Comparison of ENCODE assay signal across 15 cellular contexts in genomic region chr2:113172721-113173562, GRCh38. TPM values are rescaled to one million over a fixed set of nuclear protein-coding genes. Genes with fewer than 3 reads are reported as not detected.
A peak's percentile ranks its signal among the peaks of the same experiment; 100 is the strongest.
DNase-seq lines count a peak whose midpoint lies in the region; ATAC-seq, FAIRE-seq and TF ChIP-seq lines count a peak whose summit lies in the region.
"Had no signal": no experiment of that assay in that cellular context is flagged by ENCODE, and none has a peak within 500 bp of the region (broad histone marks: within the 10 kb centered on the region; RNA-seq: fewer than 3 reads in every experiment).

No MANE protein-coding gene starts in this region.

- no peaks in the 10 kb centered on the region for H3K79me1 ChIP-seq in H1 (ENCODE audit: low read depth, low read length)

- BruUV-seq in Calu3 (replicated peaks; lab: Mats Ljungman, UMichigan) = no TSS peak

- no peak overlapping the region for H2BK20ac ChIP-seq in H1 (ENCODE audit: low read length)

- no peak overlapping the region for H3K14ac ChIP-seq in H1 (ENCODE audit: insufficient read length)

- H2BK12ac ChIP-seq in H1 (ENCODE audit: low read depth, low read length) = peak overlapping the region; percentile 17; the same call in 1 of the 2 replicates

- peaks cover 0 to 3% (median 0%) of the 10 kb centered on the region in 4 experiments; a peak in 3 of 7 replicates for H3K4me1 ChIP-seq in H1 (replicated peaks in 1 of 4; ENCODE audit: control insufficient read depth in 3 of 4, insufficient read depth in 4 of 4, low read length in 3 of 4)

- H2BK5ac ChIP-seq in H1 (ENCODE audit: low read depth, low read length) = no peak overlapping the region

- no peak overlapping the region for H3K23ac ChIP-seq in H1 (ENCODE audit: insufficient read length)

- CTCF ChIA-PET in activated CD4-positive, alpha-beta T cell treated with anti-CD3 and anti-CD28 coated beads for 36 hours (lab: Charles Lee) = interaction anchor here (0.6 to 6.6 kb wide), 15 partner anchors 7 to 361 kb away, joined by 3 to 95 read pairs (median 4); no protein-coding TSS in a partner anchor
- CTCF ChIA-PET in H1 (lab: Charles Lee; ENCODE audit: partially characterized antibody) (interaction anchor here (0.6 to 6.2 kb wide), 12 partner anchors 8 to 114 kb away, joined by 3 to 63 read pairs (median 12); partner anchors contain the start of gene IL36RN), Calu3 (lab: Charles Lee) (interaction anchor here (0.7 to 1.2 kb wide), 2 partner anchors 35 to 36 kb away, joined by 4 to 7 read pairs; no protein-coding TSS in a partner anchor)

- peaks cover 3% of the 10 kb centered on the region; the same call in 1 of the 2 replicates for H3F3A ChIP-seq in SU-DHL-6 (ENCODE audit: insufficient read depth)

- no peak overlapping the region for H3K56ac ChIP-seq in H1 (replicated peaks; ENCODE audit: insufficient read length, low read depth, low read length)

- no peak for FAIRE-seq in H1 (lab: Jason Lieb, UNC)
- FAIRE-seq: A204.1, endothelial cell of umbilical vein had no signal

- no peak for TF ChIP-seq RAD21 in H1 (IDR thresholded peaks at IDR 0.05 in 1 of 2, conservative IDR thresholded peaks at IDR 0.05 in 1 of 2; ENCODE audit: low read depth in 2 of 2, low read length in 2 of 2)

- H4K20me1 ChIP-seq in SU-DHL-6 (ENCODE audit: low read depth, low read length) (peaks cover 8% of the 10 kb centered on the region; the same call in 1 of the 2 replicates), H1 (replicated peaks in 1 of 2; ENCODE audit: control insufficient read depth in 1 of 2, insufficient read depth in 2 of 2, low read length in 2 of 2) (no peaks in the 10 kb centered on the region)

- H3K36me3 ChIP-seq in SU-DHL-6 (ENCODE audit: low read length) (no peaks in the 10 kb centered on the region), H1 (ENCODE audit: control insufficient read depth in 2 of 4, insufficient read depth in 4 of 4, low read length in 3 of 4) (no peaks in the 10 kb centered on the region)
- H3K36me3 ChIP-seq: thoracic aorta had no signal

- H4K5ac ChIP-seq in H1 (ENCODE audit: insufficient read length, low read depth, low read length) = no peak overlapping the region

- no peaks in the 10 kb centered on the region for H3K9me2 ChIP-seq in SU-DHL-6 (replicated peaks; ENCODE audit: insufficient read depth, low read length)
- H3K9me2 ChIP-seq: SK-N-SH had no signal

- peak overlapping the region; percentile 91 for H3K4me3 Mint-ChIP-seq in activated CD4-positive, alpha-beta T cell treated with anti-CD3 and anti-CD28 coated beads for 36 hours
- peak overlapping the region; percentile 77 for H3K4me3 Mint-ChIP-seq in stimulated activated effector memory CD8-positive, alpha-beta T cell treated with anti-CD3 and anti-CD28 coated beads, Interleukin-12 subunit alpha, Interleukin-12 subunit beta, amount 100 ng/mL, for 72 hours
- H3K4me3 Mint-ChIP-seq in Calu3 (ENCODE audit: low read depth, unreplicated experiment) = no peak overlapping the region
- H3K4me3 Mint-ChIP-seq: brain had no signal

- no peak for TF ChIP-seq EP300 in H1 (IDR thresholded peaks at IDR 0.05; ENCODE audit: borderline replicate concordance in 1 of 2, low read depth in 2 of 2, low read length in 2 of 2)

- peak overlapping the region; percentile 99 for H3K4me2 ChIP-seq in SU-DHL-6 (ENCODE audit: low read depth, low read length, poor library complexity, severe bottlenecking)
- no peak overlapping the region for H3K4me2 ChIP-seq in H1 (ENCODE audit: insufficient read depth in 1 of 2, low read depth in 2 of 2, low read length in 2 of 2)
- H3K4me2 ChIP-seq: hepatocyte, SK-N-SH had no signal

- H3K4me3 ChIP-seq in SU-DHL-6 (ENCODE audit: insufficient read depth, low read length, poor library complexity, severe bottlenecking) = peak overlapping the region; percentile 73
- H3K4me3 ChIP-seq in H1 (ENCODE audit: extremely low read depth in 1 of 4, insufficient read depth in 2 of 4, low read depth in 3 of 4, low read length in 4 of 4) = no peak overlapping the region
- H3K4me3 ChIP-seq: hepatocyte had no signal

- H3K79me2 ChIP-seq in SU-DHL-6 (ENCODE audit: insufficient read depth, low read length) = peaks cover 38% of the 10 kb centered on the region
- no peaks in the 10 kb centered on the region for H3K79me2 ChIP-seq in H1 (ENCODE audit: control insufficient read depth in 1 of 2, insufficient read depth in 2 of 2, low read length in 2 of 2)
- H3K79me2 ChIP-seq: hepatocyte had no signal

- H3K4me1 Mint-ChIP-seq in activated CD4-positive, alpha-beta T cell treated with anti-CD3 and anti-CD28 coated beads for 36 hours = peaks cover 73% of the 10 kb centered on the region
- H3K4me1 Mint-ChIP-seq in stimulated activated effector memory CD8-positive, alpha-beta T cell treated with anti-CD3 and anti-CD28 coated beads, Interleukin-12 subunit alpha, Interleukin-12 subunit beta, amount 100 ng/mL, for 72 hours = peaks cover 73% of the 10 kb centered on the region
- no peaks in the 10 kb centered on the region for H3K4me1 Mint-ChIP-seq in Calu3 (ENCODE audit: low read depth, unreplicated experiment)

- H2AFZ ChIP-seq in SU-DHL-6 (ENCODE audit: low read depth, low read length, severe bottlenecking) (peak overlapping the region; percentile 90), H1 (ENCODE audit: low read length) (no peak overlapping the region)
- H2AFZ ChIP-seq: hepatocyte had no signal

- no peak overlapping the region for H3K18ac ChIP-seq in H1 (ENCODE audit: extremely low read depth, low read length)

- H4K91ac ChIP-seq in H1 (replicated peaks; ENCODE audit: insufficient read length, low read length) = no peak overlapping the region

- peaks cover 66% of the 10 kb centered on the region for H3K36me3 Mint-ChIP-seq in activated CD4-positive, alpha-beta T cell treated with anti-CD3 and anti-CD28 coated beads for 36 hours (ENCODE audit: low read depth)
- peaks cover 64% of the 10 kb centered on the region for H3K36me3 Mint-ChIP-seq in stimulated activated effector memory CD8-positive, alpha-beta T cell treated with anti-CD3 and anti-CD28 coated beads, Interleukin-12 subunit alpha, Interleukin-12 subunit beta, amount 100 ng/mL, for 72 hours
- H3K36me3 Mint-ChIP-seq in Calu3 (ENCODE audit: insufficient read depth, unreplicated experiment) = peaks cover 9% of the 10 kb centered on the region
- H3K36me3 Mint-ChIP-seq: brain had no signal

- no peak overlapping the region for H2BK15ac ChIP-seq in H1 (ENCODE audit: low read length)

- H3K27ac Mint-ChIP-seq in activated CD4-positive, alpha-beta T cell treated with anti-CD3 and anti-CD28 coated beads for 36 hours = peak overlapping the region; percentile 99
- peak overlapping the region; percentile 92 for H3K27ac Mint-ChIP-seq in stimulated activated effector memory CD8-positive, alpha-beta T cell treated with anti-CD3 and anti-CD28 coated beads, Interleukin-12 subunit alpha, Interleukin-12 subunit beta, amount 100 ng/mL, for 72 hours
- H3K27ac Mint-ChIP-seq in Calu3 (ENCODE audit: unreplicated experiment) = no peak overlapping the region
- H3K27ac Mint-ChIP-seq: brain had no signal

- H3K9me3 Mint-ChIP-seq in activated CD4-positive, alpha-beta T cell treated with anti-CD3 and anti-CD28 coated beads for 36 hours (ENCODE audit: low read depth) = peaks cover 8% of the 10 kb centered on the region
- H3K9me3 Mint-ChIP-seq in stimulated activated effector memory CD8-positive, alpha-beta T cell treated with anti-CD3 and anti-CD28 coated beads, Interleukin-12 subunit alpha, Interleukin-12 subunit beta, amount 100 ng/mL, for 72 hours = peaks cover 3% of the 10 kb centered on the region
- peaks cover 3% of the 10 kb centered on the region for H3K9me3 Mint-ChIP-seq in Calu3 (ENCODE audit: low read depth, unreplicated experiment)

- H3K4ac ChIP-seq in H1 (replicated peaks; ENCODE audit: insufficient read length, low read depth, low read length) = no peak overlapping the region

- H4K8ac ChIP-seq in H1 (ENCODE audit: extremely low read depth, insufficient read depth, low read length) = peak overlapping the region; percentile 69; the same call in 1 of the 2 replicates

- TF ChIP-seq CTCF in SU-DHL-6 (IDR thresholded peaks at IDR 0.05; ENCODE audit: insufficient read depth, low read length, poor library complexity, severe bottlenecking) (no peak), H1 (IDR thresholded peaks at IDR 0.05; ENCODE audit: control extremely low read depth in 1 of 3, insufficient read depth in 1 of 3, low read depth in 1 of 3, low read length in 3 of 3) (no peak), Calu3 (IDR thresholded peaks at IDR 0.05; ENCODE audit: unreplicated experiment) (no peak)

- no peak overlapping the region for H2BK120ac ChIP-seq in H1 (replicated peaks; ENCODE audit: low read depth, low read length)

- H3K27me3 ChIP-seq in SU-DHL-6 (ENCODE audit: low read length) (no peaks in the 10 kb centered on the region), H1 (replicated peaks in 1 of 4; ENCODE audit: control insufficient read depth in 3 of 4, extremely low read depth in 1 of 4, insufficient read depth in 3 of 4, low read length in 3 of 4) (no peaks in the 10 kb centered on the region)
- H3K27me3 ChIP-seq: hepatocyte had no signal

- no peaks in the 10 kb centered on the region for H3K23me2 ChIP-seq in H1 (ENCODE audit: low read depth, low read length)

- WGBS in H1 (ENCODE audit: extremely low coverage in 1 of 2, insufficient coverage in 1 of 2, insufficient read length in 1 of 2, insufficient replicate concordance in 2 of 2, low coverage in 1 of 2, low lambda C conversion rate in 2 of 2, missing lambda C conversion rate in 1 of 2), 2 experiments = 93% methylated on average over 16 of the region's 16 CpGs; no CpG with 5 or more reads in 1 of the 2 experiments

- H3K9me3 ChIP-seq in SU-DHL-6 (ENCODE audit: insufficient read depth, low read length) (no peaks in the 10 kb centered on the region), H1 (ENCODE audit: insufficient read depth in 2 of 2, low read depth in 1 of 2, low read length in 1 of 2) (no peaks in the 10 kb centered on the region)
- H3K9me3 ChIP-seq: SK-N-SH, thoracic aorta had no signal

- no peaks in the 10 kb centered on the region for H3K27me3 Mint-ChIP-seq in activated CD4-positive, alpha-beta T cell treated with anti-CD3 and anti-CD28 coated beads for 36 hours
- H3K27me3 Mint-ChIP-seq in Calu3 (ENCODE audit: unreplicated experiment) = no peaks in the 10 kb centered on the region

- peak overlapping the region; percentile 79 for H3K9ac ChIP-seq in SU-DHL-6 (ENCODE audit: low read length)
- no peak overlapping the region for H3K9ac ChIP-seq in H1 (replicated peaks in 1 of 4; ENCODE audit: extremely low read depth in 1 of 4, low read depth in 3 of 4, low read length in 3 of 4)
- H3K9ac ChIP-seq: SK-N-SH had no signal

- no peak overlapping the region for H2AK5ac ChIP-seq in H1 (ENCODE audit: low read depth, low read length)

- H3K27ac ChIP-seq in SU-DHL-6 (ENCODE audit: low read depth, low read length) (peak overlapping the region; percentile 75), H1 (ENCODE audit: low read depth, low read length) (no peak overlapping the region)
- H3K27ac ChIP-seq: hepatocyte had no signal

- no peak for TF ChIP-seq POLR2A in H1 (IDR thresholded peaks at IDR 0.05; ENCODE audit: control extremely low read depth in 1 of 2, low read depth in 2 of 2, low read length in 2 of 2)

- no peak for DNase-seq in activated CD4-positive, alpha-beta T cell treated with anti-CD3 and anti-CD28 coated beads for 36 hours
- DNase-seq in activated CD4-positive, alpha-beta T cell treated with anti-CD3 and anti-CD28 coated beads, Interleukin-2, amount 50 U/mL, for 1 hour = no peak
- no peak for DNase-seq in H1 (ENCODE audit: low read depth in 1 of 2, low spot score in 2 of 2)
- no peak for DNase-seq in stimulated activated effector memory CD8-positive, alpha-beta T cell treated with anti-CD3 and anti-CD28 coated beads, Interleukin-12 subunit alpha, Interleukin-12 subunit beta, amount 100 ng/mL, for 72 hours (ENCODE audit: low spot score in 2 of 2)
- no peak for DNase-seq in NCI-H524 treated with DMSO at 0.1 percent for 48 hours (lab: John Stamatoyannopoulos, UW)
- no peak for DNase-seq in Calu3
- DNase-seq: NCI-H2029, SK-N-SH had no signal

- ATAC-seq in activated CD4-positive, alpha-beta T cell treated with anti-CD3 and anti-CD28 coated beads for 36 hours = no peak
- no peak for ATAC-seq in stimulated activated effector memory CD8-positive, alpha-beta T cell treated with anti-CD3 and anti-CD28 coated beads, Interleukin-12 subunit alpha, Interleukin-12 subunit beta, amount 100 ng/mL, for 72 hours
- ATAC-seq in GM19463 (IDR thresholded peaks at IDR 0.05; ENCODE audit: unreplicated experiment) = no peak

- intact Hi-C loops in activated CD4-positive, alpha-beta T cell treated with anti-CD3 and anti-CD28 coated beads for 36 hours (cut with DNase I, micrococcal nuclease) = loop anchor here in 1 of 2 experiments (1.0 to 10.0 kb wide), 2 partner anchors 16 to 628 kb away; partner anchors contain the start of gene POLR1B
- intact Hi-C loops in Calu3 (cut with micrococcal nuclease; ENCODE audit: unreplicated experiment) = no loop called here

- POLR2A ChIA-PET in activated CD4-positive, alpha-beta T cell treated with anti-CD3 and anti-CD28 coated beads for 36 hours (lab: Charles Lee) = interaction anchor here (0.6 to 2.1 kb wide), 6 partner anchors 8 to 114 kb away, joined by 3 to 22 read pairs (median 7); partner anchors contain the start of gene IL36RN
- POLR2A ChIA-PET in H1 (lab: Charles Lee; ENCODE audit: partially characterized antibody) = interaction anchor here (1.6 to 2.0 kb wide), 2 partner anchors 8 to 10 kb away, joined by 4 read pairs; no protein-coding TSS in a partner anchor

RNA-seq across cellular contexts. Expression of gene PSD4, which starts 0.8 kb away (rescaled TPM):
- total RNA-seq in activated CD4-positive, alpha-beta T cell treated with anti-CD3 and anti-CD28 coated beads for 36 hours = 100 to 1,000 TPM; 232 to 274 TPM
- 1.2 and 1.3 TPM in 2 replicates for total RNA-seq in H1 (2021; fragmentation: NEBNext Ultra II Directional; extraction: Animal tissue kit (Norgen Biotek cat#: 25700))
- polyA plus RNA-seq in H1 (2011; rRNA removed) = 0.53 and 0.93 TPM in 2 replicates
- 0.69 TPM for polyA plus RNA-seq in H1 (2011; cell fraction: cytosol; rRNA removed)
- 2.1 TPM for polyA plus RNA-seq in H1 (2011; cell fraction: nucleus; rRNA removed)
- polyA plus RNA-seq in H1 (2012, experiment 1 of 2) = 0.57 to 1.2 TPM (median 0.92 TPM) in 4 replicates
- 0.73 TPM for polyA plus RNA-seq in H1 (2012, experiment 2 of 2)
- 0.71 TPM for polyA plus RNA-seq in H1 (2013, experiment 1 of 2)
- polyA plus RNA-seq in H1 (2013, experiment 2 of 2) = 0.50 TPM
- 0.41 and 1.4 TPM in 2 replicates for polyA minus RNA-seq in H1 (2011; rRNA and poly(A)+ RNA removed)
- not detected for polyA minus RNA-seq in H1 (2011; cell fraction: cytosol; rRNA and poly(A)+ RNA removed)
- 0.70 TPM for polyA minus RNA-seq in H1 (2011; cell fraction: nucleus; rRNA and poly(A)+ RNA removed)
- 58.7 and 64.5 TPM in 2 replicates for total RNA-seq in Calu3 (2022)

RNA-seq across cellular contexts. Expression of gene IL1RN, which starts 45.5 kb away (rescaled TPM):
- 1 to 10 TPM; 4.6 to 4.8 TPM for total RNA-seq in activated CD4-positive, alpha-beta T cell treated with anti-CD3 and anti-CD28 coated beads for 36 hours
- not detected in 2 replicates for total RNA-seq in H1 (2021; fragmentation: NEBNext Ultra II Directional; extraction: Animal tissue kit (Norgen Biotek cat#: 25700))
- not detected in 2 replicates for polyA plus RNA-seq in H1 (2011; rRNA removed)
- not detected for polyA plus RNA-seq in H1 (2011; cell fraction: cytosol; rRNA removed)
- polyA plus RNA-seq in H1 (2011; cell fraction: nucleus; rRNA removed) = not detected
- polyA plus RNA-seq in H1 (2012, experiment 1 of 2) = not detected in 4 replicates
- polyA plus RNA-seq in H1 (2012, experiment 2 of 2) = not detected
- polyA plus RNA-seq in H1 (2013, experiment 1 of 2) = not detected
- not detected for polyA plus RNA-seq in H1 (2013, experiment 2 of 2)
- not detected in 2 replicates for polyA minus RNA-seq in H1 (2011; rRNA and poly(A)+ RNA removed)
- polyA minus RNA-seq in H1 (2011; cell fraction: cytosol; rRNA and poly(A)+ RNA removed) = not detected
- polyA minus RNA-seq in H1 (2011; cell fraction: nucleus; rRNA and poly(A)+ RNA removed) = not detected
- 19.4 and 55.8 TPM in 2 replicates for total RNA-seq in Calu3 (2022)
- total RNA-seq: endothelial cell of umbilical vein had no signal
- polyA plus RNA-seq: endothelial cell of umbilical vein, SK-N-SH had no signal

Comparison
In these comparisons a context has a peak if more than half of its experiments do, and no peak if none do; other contexts are left out.
1. RNA of gene PSD4, which starts 0.8 kb away (total RNA-seq): 232 to 274 TPM in activated CD4-positive, alpha-beta T cell treated with anti-CD3 and anti-CD28 coated beads for 36 hours and 58.7 to 64.5 TPM in Calu3; 1.2 to 1.3 TPM in H1; every median in the first group is over 10 times any median in the second.